ENCODE assay signal across 22 cellular contexts in genomic region chrX:56498756-56499155, GRCh38.
DNase-seq lines count a peak whose midpoint lies in the region; ATAC-seq, FAIRE-seq and TF ChIP-seq lines count a peak whose summit lies in the region.
"Had no signal": no experiment of that assay in that cellular context is flagged by ENCODE, and none has a peak within 500 bp of the region (broad histone marks: within the 10 kb centered on the region; RNA-seq: fewer than 3 reads in every experiment).

No MANE protein-coding gene starts in this region.

- peak; percentile 56; the same call in 2 of the 3 replicates for ATAC-seq in RWPE2 (ENCODE audit: low read depth)
- peak; percentile 57 for ATAC-seq in foreskin keratinocyte
- no peak for ATAC-seq in left lobe of liver
- ATAC-seq: GM12878 had no signal

- DNase-seq in RWPE2 (ENCODE audit: low spot score) (no peak), bronchial epithelial cell (ENCODE audit: low read depth) (peak; percentile 53), foreskin keratinocyte (peak; percentile 24 to 54), renal cortical epithelial cell (ENCODE audit: low read depth) (peak; percentile 5), WERI-Rb-1 (no peak), SIG-M5 treated with dmso at 0.1 percent for 504 hours (lab: John Stamatoyannopoulos, UW; ENCODE audit: unreplicated experiment) (no peak), left lobe of liver (ENCODE audit: low spot score) (no peak)
- DNase-seq: ACHN; BE2C; C1 segment of cervical spinal cord; CD4-positive, CD25-positive, alpha-beta regulatory T cell; CD8-positive, alpha-beta memory T cell; COR-L47; DMS 273 treated with DMSO at 0.1 percent for 48 hours; DMS53; DND-41; EL had no signal

- H3K36me3 ChIP-seq in RWPE2 (ENCODE audit: low read depth) = no peaks in the 10 kb centered on the region
- no peaks in the 10 kb centered on the region for H3K36me3 ChIP-seq in bronchial epithelial cell (ENCODE audit: control insufficient read depth, insufficient read depth, low read length)
- no peaks in the 10 kb centered on the region for H3K36me3 ChIP-seq in WERI-Rb-1
- H3K36me3 ChIP-seq: BE2C, HAP-1 had no signal

- TF ChIP-seq CTCF in RWPE2 (IDR thresholded peaks at IDR 0.05; ENCODE audit: poor library complexity, severe bottlenecking) = no peak
- TF ChIP-seq CTCF in bronchial epithelial cell (IDR thresholded peaks at IDR 0.05; ENCODE audit: insufficient read depth, low read length, severe bottlenecking) = no peak
- no peak for TF ChIP-seq CTCF in foreskin keratinocyte (conservative IDR thresholded peaks at IDR 0.05)
- no peak for TF ChIP-seq CTCF in WERI-Rb-1 (IDR thresholded peaks at IDR 0.05; ENCODE audit: low read depth, low read length)

- H3K27me3 ChIP-seq in RWPE2 (ENCODE audit: insufficient read depth, poor library complexity, severe bottlenecking) = no peaks in the 10 kb centered on the region
- H3K27me3 ChIP-seq in bronchial epithelial cell (ENCODE audit: control insufficient read depth, insufficient read depth, low read length) = no peaks in the 10 kb centered on the region
- no peaks in the 10 kb centered on the region for H3K27me3 ChIP-seq in foreskin keratinocyte
- peaks cover 30% of the 10 kb centered on the region for H3K27me3 ChIP-seq in WERI-Rb-1 (ENCODE audit: insufficient read depth, low read depth, severe bottlenecking)
- H3K27me3 ChIP-seq: BE2C had no signal

- H3K4me1 ChIP-seq in RWPE2 (ENCODE audit: insufficient read depth, poor library complexity, severe bottlenecking) (peaks cover 9% of the 10 kb centered on the region), foreskin keratinocyte (peaks cover 17% of the 10 kb centered on the region)
- H3K4me1 ChIP-seq: BE2C, HAP-1 had no signal

- FAIRE-seq in bronchial epithelial cell (lab: Jason Lieb, UNC) = no peak
- FAIRE-seq: A204.1, GM12878, H1 had no signal

- H3K27ac ChIP-seq in RWPE2 (ENCODE audit: poor library complexity, severe bottlenecking) (no peak overlapping the region), foreskin keratinocyte (peak overlapping the region; percentile 67), WERI-Rb-1 (no peak overlapping the region)
- H3K27ac ChIP-seq: HL-60 had no signal

- no peak overlapping the region for H3K4me3 ChIP-seq in RWPE2 (ENCODE audit: severe bottlenecking)
- no peak overlapping the region for H3K4me3 ChIP-seq in bronchial epithelial cell (ENCODE audit: low read depth, low read length)
- H3K4me3 ChIP-seq in WERI-Rb-1 (ENCODE audit: low read depth, low read length) = no peak overlapping the region
- H3K4me3 ChIP-seq: GM12878, HAP-1 had no signal

- H3K9me3 ChIP-seq in RWPE2 (ENCODE audit: severe bottlenecking) (no peaks in the 10 kb centered on the region), WERI-Rb-1 (ENCODE audit: severe bottlenecking) (no peaks in the 10 kb centered on the region)
- H3K9me3 ChIP-seq: BE2C, HAP-1 had no signal

Comparison
In these comparisons a context has a peak if more than half of its experiments do, and no peak if none do; other contexts are left out.
1. DNase-seq: peak in bronchial epithelial cell (single experiment), foreskin keratinocyte (2 of 2) and renal cortical epithelial cell (single experiment); none in RWPE2 (single experiment), WERI-Rb-1 (single experiment), SIG-M5 treated with dmso at 0.1 percent for 504 hours (single experiment) and left lobe of liver (single experiment).